Comparison of ENCODE assay signal across 2 cellular contexts in the genomic region with DNA sequence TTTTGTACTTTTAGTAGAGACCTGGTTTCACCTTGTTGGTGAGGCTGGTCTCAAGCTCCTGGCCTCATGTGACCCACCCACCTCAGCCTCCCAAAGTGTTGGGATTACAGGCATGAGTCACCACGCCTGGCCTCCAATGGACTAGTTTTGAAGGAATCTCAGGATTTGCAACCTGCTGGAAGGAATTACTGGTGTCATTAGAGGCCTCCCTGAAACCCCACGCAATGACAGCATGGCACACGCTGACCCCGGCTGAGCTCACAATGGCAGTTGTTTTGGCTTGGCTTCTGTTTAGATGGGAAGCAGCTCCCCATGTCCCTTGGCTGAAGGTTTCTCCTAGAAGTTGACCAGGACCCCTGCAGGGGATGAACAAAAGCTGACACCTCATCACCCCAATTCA.
TF ChIP-seq lines count a peak whose summit lies in the region.

No MANE protein-coding gene starts in this region.

TF ChIP-seq in IMR-90, 13 proteins besides CTCF, POLR2A, EP300 and RAD21 (continued from another document):
- TF ChIP-seq CEBPB (IDR thresholded peaks at IDR 0.05; ENCODE audit: low read depth, low read length): no peak
- TF ChIP-seq, protein P1, sequence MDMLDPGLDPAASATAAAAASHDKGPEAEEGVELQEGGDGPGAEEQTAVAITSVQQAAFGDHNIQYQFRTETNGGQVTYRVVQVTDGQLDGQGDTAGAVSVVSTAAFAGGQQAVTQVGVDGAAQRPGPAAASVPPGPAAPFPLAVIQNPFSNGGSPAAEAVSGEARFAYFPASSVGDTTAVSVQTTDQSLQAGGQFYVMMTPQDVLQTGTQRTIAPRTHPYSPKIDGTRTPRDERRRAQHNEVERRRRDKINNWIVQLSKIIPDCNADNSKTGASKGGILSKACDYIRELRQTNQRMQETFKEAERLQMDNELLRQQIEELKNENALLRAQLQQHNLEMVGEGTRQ (IDR thresholded peaks at IDR 0.05; ENCODE audit: low read depth, low read length): peak; percentile 49; the same call in 1 of the 2 replicates

TF ChIP-seq in GM23338, 12 proteins besides CTCF, POLR2A, EP300 and RAD21:
- TF ChIP-seq, protein P2, sequence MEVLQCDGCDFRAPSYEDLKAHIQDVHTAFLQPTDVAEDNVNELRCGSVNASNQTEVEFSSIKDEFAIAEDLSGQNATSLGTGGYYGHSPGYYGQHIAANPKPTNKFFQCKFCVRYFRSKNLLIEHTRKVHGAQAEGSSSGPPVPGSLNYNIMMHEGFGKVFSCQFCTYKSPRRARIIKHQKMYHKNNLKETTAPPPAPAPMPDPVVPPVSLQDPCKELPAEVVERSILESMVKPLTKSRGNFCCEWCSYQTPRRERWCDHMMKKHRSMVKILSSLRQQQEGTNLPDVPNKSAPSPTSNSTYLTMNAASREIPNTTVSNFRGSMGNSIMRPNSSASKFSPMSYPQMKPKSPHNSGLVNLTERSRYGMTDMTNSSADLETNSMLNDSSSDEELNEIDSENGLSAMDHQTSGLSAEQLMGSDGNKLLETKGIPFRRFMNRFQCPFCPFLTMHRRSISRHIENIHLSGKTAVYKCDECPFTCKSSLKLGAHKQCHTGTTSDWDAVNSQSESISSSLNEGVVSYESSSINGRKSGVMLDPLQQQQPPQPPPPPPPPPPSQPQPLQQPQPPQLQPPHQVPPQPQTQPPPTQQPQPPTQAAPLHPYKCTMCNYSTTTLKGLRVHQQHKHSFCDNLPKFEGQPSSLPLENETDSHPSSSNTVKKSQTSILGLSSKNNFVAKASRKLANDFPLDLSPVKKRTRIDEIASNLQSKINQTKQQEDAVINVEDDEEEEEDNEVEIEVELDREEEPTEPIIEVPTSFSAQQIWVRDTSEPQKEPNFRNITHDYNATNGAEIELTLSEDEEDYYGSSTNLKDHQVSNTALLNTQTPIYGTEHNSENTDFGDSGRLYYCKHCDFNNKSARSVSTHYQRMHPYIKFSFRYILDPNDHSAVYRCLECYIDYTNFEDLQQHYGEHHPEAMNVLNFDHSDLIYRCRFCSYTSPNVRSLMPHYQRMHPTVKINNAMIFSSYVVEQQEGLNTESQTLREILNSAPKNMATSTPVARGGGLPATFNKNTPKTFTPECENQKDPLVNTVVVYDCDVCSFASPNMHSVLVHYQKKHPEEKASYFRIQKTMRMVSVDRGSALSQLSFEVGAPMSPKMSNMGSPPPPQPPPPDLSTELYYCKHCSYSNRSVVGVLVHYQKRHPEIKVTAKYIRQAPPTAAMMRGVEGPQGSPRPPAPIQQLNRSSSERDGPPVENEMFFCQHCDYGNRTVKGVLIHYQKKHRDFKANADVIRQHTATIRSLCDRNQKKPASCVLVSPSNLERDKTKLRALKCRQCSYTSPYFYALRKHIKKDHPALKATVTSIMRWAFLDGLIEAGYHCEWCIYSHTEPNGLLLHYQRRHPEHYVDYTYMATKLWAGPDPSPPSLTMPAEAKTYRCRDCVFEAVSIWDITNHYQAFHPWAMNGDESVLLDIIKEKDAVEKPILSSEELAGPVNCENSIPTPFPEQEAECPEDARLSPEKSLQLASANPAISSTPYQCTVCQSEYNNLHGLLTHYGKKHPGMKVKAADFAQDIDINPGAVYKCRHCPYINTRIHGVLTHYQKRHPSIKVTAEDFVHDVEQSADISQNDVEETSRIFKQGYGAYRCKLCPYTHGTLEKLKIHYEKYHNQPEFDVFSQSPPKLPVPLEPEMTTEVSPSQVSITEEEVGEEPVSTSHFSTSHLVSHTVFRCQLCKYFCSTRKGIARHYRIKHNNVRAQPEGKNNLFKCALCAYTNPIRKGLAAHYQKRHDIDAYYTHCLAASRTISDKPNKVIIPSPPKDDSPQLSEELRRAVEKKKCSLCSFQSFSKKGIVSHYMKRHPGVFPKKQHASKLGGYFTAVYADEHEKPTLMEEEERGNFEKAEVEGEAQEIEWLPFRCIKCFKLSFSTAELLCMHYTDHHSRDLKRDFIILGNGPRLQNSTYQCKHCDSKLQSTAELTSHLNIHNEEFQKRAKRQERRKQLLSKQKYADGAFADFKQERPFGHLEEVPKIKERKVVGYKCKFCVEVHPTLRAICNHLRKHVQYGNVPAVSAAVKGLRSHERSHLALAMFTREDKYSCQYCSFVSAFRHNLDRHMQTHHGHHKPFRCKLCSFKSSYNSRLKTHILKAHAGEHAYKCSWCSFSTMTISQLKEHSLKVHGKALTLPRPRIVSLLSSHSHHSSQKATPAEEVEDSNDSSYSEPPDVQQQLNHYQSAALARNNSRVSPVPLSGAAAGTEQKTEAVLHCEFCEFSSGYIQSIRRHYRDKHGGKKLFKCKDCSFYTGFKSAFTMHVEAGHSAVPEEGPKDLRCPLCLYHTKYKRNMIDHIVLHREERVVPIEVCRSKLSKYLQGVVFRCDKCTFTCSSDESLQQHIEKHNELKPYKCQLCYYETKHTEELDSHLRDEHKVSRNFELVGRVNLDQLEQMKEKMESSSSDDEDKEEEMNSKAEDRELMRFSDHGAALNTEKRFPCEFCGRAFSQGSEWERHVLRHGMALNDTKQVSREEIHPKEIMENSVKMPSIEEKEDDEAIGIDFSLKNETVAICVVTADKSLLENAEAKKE (CRISPR knock-in tag; IDR thresholded peaks at IDR 0.05): no peak
- TF ChIP-seq, protein P3, sequence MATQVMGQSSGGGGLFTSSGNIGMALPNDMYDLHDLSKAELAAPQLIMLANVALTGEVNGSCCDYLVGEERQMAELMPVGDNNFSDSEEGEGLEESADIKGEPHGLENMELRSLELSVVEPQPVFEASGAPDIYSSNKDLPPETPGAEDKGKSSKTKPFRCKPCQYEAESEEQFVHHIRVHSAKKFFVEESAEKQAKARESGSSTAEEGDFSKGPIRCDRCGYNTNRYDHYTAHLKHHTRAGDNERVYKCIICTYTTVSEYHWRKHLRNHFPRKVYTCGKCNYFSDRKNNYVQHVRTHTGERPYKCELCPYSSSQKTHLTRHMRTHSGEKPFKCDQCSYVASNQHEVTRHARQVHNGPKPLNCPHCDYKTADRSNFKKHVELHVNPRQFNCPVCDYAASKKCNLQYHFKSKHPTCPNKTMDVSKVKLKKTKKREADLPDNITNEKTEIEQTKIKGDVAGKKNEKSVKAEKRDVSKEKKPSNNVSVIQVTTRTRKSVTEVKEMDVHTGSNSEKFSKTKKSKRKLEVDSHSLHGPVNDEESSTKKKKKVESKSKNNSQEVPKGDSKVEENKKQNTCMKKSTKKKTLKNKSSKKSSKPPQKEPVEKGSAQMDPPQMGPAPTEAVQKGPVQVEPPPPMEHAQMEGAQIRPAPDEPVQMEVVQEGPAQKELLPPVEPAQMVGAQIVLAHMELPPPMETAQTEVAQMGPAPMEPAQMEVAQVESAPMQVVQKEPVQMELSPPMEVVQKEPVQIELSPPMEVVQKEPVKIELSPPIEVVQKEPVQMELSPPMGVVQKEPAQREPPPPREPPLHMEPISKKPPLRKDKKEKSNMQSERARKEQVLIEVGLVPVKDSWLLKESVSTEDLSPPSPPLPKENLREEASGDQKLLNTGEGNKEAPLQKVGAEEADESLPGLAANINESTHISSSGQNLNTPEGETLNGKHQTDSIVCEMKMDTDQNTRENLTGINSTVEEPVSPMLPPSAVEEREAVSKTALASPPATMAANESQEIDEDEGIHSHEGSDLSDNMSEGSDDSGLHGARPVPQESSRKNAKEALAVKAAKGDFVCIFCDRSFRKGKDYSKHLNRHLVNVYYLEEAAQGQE (IDR thresholded peaks at IDR 0.05; ENCODE audit: unreplicated experiment): no peak
- TF ChIP-seq, protein P4, sequence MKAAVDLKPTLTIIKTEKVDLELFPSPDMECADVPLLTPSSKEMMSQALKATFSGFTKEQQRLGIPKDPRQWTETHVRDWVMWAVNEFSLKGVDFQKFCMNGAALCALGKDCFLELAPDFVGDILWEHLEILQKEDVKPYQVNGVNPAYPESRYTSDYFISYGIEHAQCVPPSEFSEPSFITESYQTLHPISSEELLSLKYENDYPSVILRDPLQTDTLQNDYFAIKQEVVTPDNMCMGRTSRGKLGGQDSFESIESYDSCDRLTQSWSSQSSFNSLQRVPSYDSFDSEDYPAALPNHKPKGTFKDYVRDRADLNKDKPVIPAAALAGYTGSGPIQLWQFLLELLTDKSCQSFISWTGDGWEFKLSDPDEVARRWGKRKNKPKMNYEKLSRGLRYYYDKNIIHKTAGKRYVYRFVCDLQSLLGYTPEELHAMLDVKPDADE (IDR thresholded peaks at IDR 0.05): no peak
- no peak for TF ChIP-seq CREB1 (CRISPR knock-in tag; IDR thresholded peaks at IDR 0.05; ENCODE audit: low read depth)
- no peak for TF ChIP-seq EZH2 (IDR thresholded peaks at IDR 0.05; ENCODE audit: low read depth, unreplicated experiment)
- TF ChIP-seq ZNF114 (CRISPR knock-in tag; IDR thresholded peaks at IDR 0.05): no peak
- no peak for TF ChIP-seq STAT1 (IDR thresholded peaks at IDR 0.05; ENCODE audit: unreplicated experiment)
- no peak for TF ChIP-seq JUNB (IDR thresholded peaks at IDR 0.05; ENCODE audit: unreplicated experiment)
- TF ChIP-seq POLR2AphosphoS5 (IDR thresholded peaks at IDR 0.05; ENCODE audit: low read depth): no peak
- no peak for TF ChIP-seq ZNF331 (CRISPR knock-in tag; IDR thresholded peaks at IDR 0.05; ENCODE audit: low read depth)
- TF ChIP-seq NANOG (IDR thresholded peaks at IDR 0.05; ENCODE audit: borderline replicate concordance): no peak
- TF ChIP-seq EZH2phosphoT487 (IDR thresholded peaks at IDR 0.05; ENCODE audit: unreplicated experiment): no peak
TF ChIP-seq in GM23338: peak in this region for 0.
